19 cellular contexts compared by ENCODE assay signal in the genomic region with DNA sequence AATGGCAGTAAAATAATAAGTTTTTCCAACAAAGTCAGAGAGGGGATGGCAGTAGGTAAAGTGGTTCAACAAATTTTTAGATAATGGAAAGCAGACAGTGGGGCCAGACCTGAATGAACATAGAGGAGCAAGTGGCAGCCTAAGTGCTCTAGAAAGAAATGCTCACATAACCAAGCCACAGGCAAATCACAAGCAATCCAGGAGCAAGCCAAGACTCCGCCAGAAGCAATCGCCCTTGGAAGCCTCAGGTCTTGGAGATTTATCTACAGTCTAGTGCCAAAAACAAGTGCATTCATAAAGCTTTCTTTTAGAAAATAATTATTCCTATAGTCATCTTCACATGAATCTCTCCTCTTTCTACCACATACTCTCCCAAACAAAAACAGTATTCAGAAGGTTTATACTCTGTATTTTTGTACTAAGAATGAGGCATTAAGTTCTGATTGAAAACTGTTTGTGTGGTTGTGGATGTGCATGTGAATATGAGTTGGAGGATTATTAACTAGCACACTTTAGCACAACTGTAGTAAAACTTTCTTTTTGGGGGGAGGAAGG.
"Had no signal": no experiment of that assay in that cellular context is flagged by ENCODE, and none has a peak within 500 bp of the region (broad histone marks: within the 10 kb centered on the region; RNA-seq: fewer than 3 reads in every experiment).

No MANE protein-coding gene starts in this region.

- DNase-seq: islet precursor cell; left ventricle myocardium inferior; mesenchymal stem cell; naive thymus-derived CD8-positive, alpha-beta T cell; occipital lobe; ovary; right lobe of liver; stimulated activated CD4-positive, alpha-beta T cell treated with anti-CD3 and anti-CD28 coated beads, Interleukin-1b, Interleukin-23, amount 100 ng/mL, for 48 hours; stimulated activated CD4-positive, alpha-beta T cell treated with anti-CD3 and anti-CD28 coated beads, Interleukin-2, amount 100 ng/mL, for 48 hours; stimulated activated CD4-positive, alpha-beta T cell treated with anti-CD3 and anti-CD28 coated beads, Interleukin-4, amount 100 ng/mL, for 4 hours; stimulated activated CD8-positive, alpha-beta memory T cell treated with anti-CD3 and anti-CD28 coated beads, Interleukin-4, amount 100 ng/mL, for 48 hours; stimulated activated naive CD4-positive, alpha-beta T cell treated with Interleukin-2 at 50 U/mL for 16 hours; stimulated activated naive CD8-positive, alpha-beta T cell treated with anti-CD3 and anti-CD28 coated beads, Interleukin-15, amount 100 ng/mL, for 72 hours; uterus had no signal

- H2AFZ ChIP-seq: hepatocyte had no signal

- H3K4me3 ChIP-seq: hepatocyte, left ventricle myocardium inferior, ovary, right atrium auricular region, right lobe of liver, smooth muscle cell, tibial nerve, uterus had no signal

- H3K27me3 ChIP-seq: hepatocyte, neutrophil, ovary, right atrium auricular region, right lobe of liver, tibial nerve, uterus had no signal

- H3K4me1 ChIP-seq: left ventricle myocardium inferior, right atrium auricular region, right lobe of liver, tibial nerve, uterus had no signal

- H3K4me2 ChIP-seq: hepatocyte, smooth muscle cell had no signal

- H3K27ac ChIP-seq: hepatocyte, left ventricle myocardium inferior, neutrophil, ovary, right atrium auricular region, right lobe of liver, tibial nerve, uterus had no signal

- H3K36me3 ChIP-seq: left ventricle myocardium inferior, neutrophil, ovary, right atrium auricular region, right lobe of liver, tibial nerve, uterus had no signal

- H3K9me3 ChIP-seq: neutrophil, ovary, right atrium auricular region, right lobe of liver, tibial nerve, uterus had no signal
